17 cellular contexts compared by ENCODE assay signal in the genomic region with DNA sequence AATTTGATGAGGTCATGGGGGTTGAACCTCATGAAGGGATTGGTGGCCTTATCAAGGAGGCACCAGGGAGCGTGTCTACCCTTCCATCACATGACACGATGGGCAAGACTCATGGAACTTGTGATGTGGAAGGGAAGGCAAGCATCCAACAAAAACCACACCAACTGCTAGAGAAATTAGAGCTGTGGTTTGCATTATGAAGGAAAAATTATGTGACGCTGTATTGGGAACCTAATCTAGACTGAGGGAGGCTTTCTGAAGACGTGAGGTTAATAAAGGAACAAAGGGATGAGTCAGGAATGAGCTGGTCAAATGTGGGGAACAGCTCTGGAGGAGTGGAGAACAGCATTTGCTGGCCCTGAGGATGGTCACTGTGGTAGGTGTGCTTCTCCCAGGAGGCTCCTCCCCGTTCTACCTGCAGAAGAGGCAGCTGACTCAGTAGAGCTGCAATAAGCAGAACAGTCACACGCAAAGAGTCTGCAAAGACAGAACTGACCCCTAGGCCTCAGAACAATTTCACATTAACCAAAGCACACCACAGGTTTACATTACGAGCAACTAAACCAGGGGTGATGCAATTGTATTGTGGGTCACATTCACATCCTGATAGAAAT.
DNase-seq lines count a peak whose midpoint lies in the region; ATAC-seq, FAIRE-seq and TF ChIP-seq lines count a peak whose summit lies in the region.
"Had no signal": no experiment of that assay in that cellular context is flagged by ENCODE, and none has a peak within 500 bp of the region (broad histone marks: within the 10 kb centered on the region; RNA-seq: fewer than 3 reads in every experiment).

No MANE protein-coding gene starts in this region.

- POLR2A ChIA-PET in CD4-positive, alpha-beta memory T cell (lab: Charles Lee; ENCODE audit: partially characterized antibody) = no interaction called here

- no peaks in the 10 kb centered on the region for H3K27me3 ChIP-seq in bronchial epithelial cell (ENCODE audit: control insufficient read depth, insufficient read depth, low read length)
- no peaks in the 10 kb centered on the region for H3K27me3 ChIP-seq in CD4-positive, alpha-beta memory T cell (ENCODE audit: insufficient read depth, low read length)
- H3K27me3 ChIP-seq: SJSA1 had no signal

- no peaks in the 10 kb centered on the region for H3K36me3 ChIP-seq in bronchial epithelial cell (ENCODE audit: control insufficient read depth, insufficient read depth, low read length)
- H3K36me3 ChIP-seq in CD4-positive, alpha-beta memory T cell (ENCODE audit: insufficient read depth, low read length) = no peaks in the 10 kb centered on the region
- H3K36me3 ChIP-seq: SJSA1 had no signal

- in situ Hi-C loops in Caki2 (cut with HindIII; ENCODE audit: low pct_unique_long_range_greater_than_20kb, low sequenced_read_pairs) = no loop called here

- no peak overlapping the region for H3K4me3 ChIP-seq in bronchial epithelial cell (ENCODE audit: low read depth, low read length)
- H3K4me3 ChIP-seq in CD4-positive, alpha-beta memory T cell (ENCODE audit: low read length in 2 of 2) = no peak overlapping the region
- H3K4me3 ChIP-seq: SJSA1 had no signal

- H3K4me1 Mint-ChIP-seq in CD4-positive, alpha-beta memory T cell = peaks cover 0 to 8% (median 3%) of the 10 kb centered on the region in 4 donors
- H3K4me1 Mint-ChIP-seq: B cell had no signal

- peaks cover 0 to 4% (median 0%) of the 10 kb centered on the region in 8 donors for H3K9me3 Mint-ChIP-seq in CD4-positive, alpha-beta memory T cell
- H3K9me3 Mint-ChIP-seq: activated CD4-positive, alpha-beta memory T cell treated with anti-CD3 and anti-CD28 coated beads, Interleukin-2, amount 10 ng/mL, durations not matched to agents 7 days and 5 days had no signal

- H3K27ac Mint-ChIP-seq in CD4-positive, alpha-beta memory T cell = no peak overlapping the region
- H3K27ac Mint-ChIP-seq: activated CD4-positive, alpha-beta memory T cell treated with anti-CD3 and anti-CD28 coated beads, Interleukin-2, amount 10 ng/mL, durations not matched to agents 7 days and 5 days; B cell had no signal

- DNase-seq in Caki2 (ENCODE audit: low read depth) (peak; percentile 34), HT1080 (ENCODE audit: low read depth) (peak; percentile 79), bronchial epithelial cell (ENCODE audit: low read depth) (peak; percentile 90), kidney glomerular epithelial cell (lab: John Stamatoyannopoulos, UW) (peak; percentile 43), NCI-H2227 treated with DMSO at 0.1 percent for 48 hours (lab: John Stamatoyannopoulos, UW) (no peak), dermis blood vessel endothelial cell (no peak)
- no peak for DNase-seq in CD4-positive, alpha-beta memory T cell
- DNase-seq: activated CD4-positive, alpha-beta memory T cell treated with anti-CD3 and anti-CD28 coated beads, Interleukin-2, amount 10 ng/mL, durations not matched to agents 7 days and 5 days; activated gamma-delta T cell treated with Interleukin-2 at 50 U/mL for 16 hours; DMS79 treated with DMSO at 0.1 percent for 48 hours; NCI-H187 treated with DMSO at 0.1 percent for 48 hours; stimulated activated naive CD4-positive, alpha-beta T cell treated with Interleukin-2 at 50 U/mL for 16 hours had no signal

- no peak for TF ChIP-seq CTCF in bronchial epithelial cell (IDR thresholded peaks at IDR 0.05; ENCODE audit: insufficient read depth, low read length, severe bottlenecking)

- no peaks in the 10 kb centered on the region for H3K9me3 ChIP-seq in CD4-positive, alpha-beta memory T cell (ENCODE audit: control insufficient read depth in 1 of 2, low read length in 2 of 2)
- H3K9me3 ChIP-seq: SJSA1 had no signal

- CTCF ChIA-PET in CD4-positive, alpha-beta memory T cell (lab: Charles Lee; ENCODE audit: partially characterized antibody) = interaction anchor here (0.8 to 1.7 kb wide), 2 partner anchors 10 to 142 kb away, joined by 3 read pairs; no protein-coding TSS in a partner anchor

- H3K36me3 Mint-ChIP-seq in CD4-positive, alpha-beta memory T cell = no peaks in the 10 kb centered on the region

- no peaks in the 10 kb centered on the region for H3K27me3 Mint-ChIP-seq in CD4-positive, alpha-beta memory T cell
- H3K27me3 Mint-ChIP-seq: activated CD4-positive, alpha-beta memory T cell treated with anti-CD3 and anti-CD28 coated beads, Interleukin-2, amount 10 ng/mL, durations not matched to agents 7 days and 5 days; B cell had no signal

- intact Hi-C loops in CD4-positive, alpha-beta memory T cell (cut with micrococcal nuclease) = no loop called here

- H3K27ac ChIP-seq in CD4-positive, alpha-beta memory T cell (ENCODE audit: low read depth, low read length) = no peak overlapping the region
- H3K27ac ChIP-seq: KMS-11, SJSA1 had no signal

- no peak for FAIRE-seq in bronchial epithelial cell (lab: Jason Lieb, UNC)
- FAIRE-seq: frontal cortex had no signal

- no peaks in the 10 kb centered on the region for H3K4me1 ChIP-seq in CD4-positive, alpha-beta memory T cell (ENCODE audit: insufficient read depth, low read length)
- H3K4me1 ChIP-seq: SJSA1 had no signal

- H3K4me3 Mint-ChIP-seq in CD4-positive, alpha-beta memory T cell = no peak overlapping the region
- H3K4me3 Mint-ChIP-seq: activated CD4-positive, alpha-beta memory T cell treated with anti-CD3 and anti-CD28 coated beads, Interleukin-2, amount 10 ng/mL, durations not matched to agents 7 days and 5 days; B cell had no signal

- ATAC-seq in HG02610 (IDR thresholded peaks at IDR 0.05; ENCODE audit: unreplicated experiment) = no peak

Comparison
In these comparisons a context has a peak if more than half of its experiments do, and no peak if none do; other contexts are left out.
1. DNase-seq: peak in Caki2 (single experiment), HT1080 (single experiment), bronchial epithelial cell (single experiment) and kidney glomerular epithelial cell (single experiment); none in CD4-positive, alpha-beta memory T cell (0 of 5), NCI-H2227 treated with DMSO at 0.1 percent for 48 hours (single experiment) and dermis blood vessel endothelial cell (single experiment).